1 cellular context compared by ENCODE assay signal in the genomic region with DNA sequence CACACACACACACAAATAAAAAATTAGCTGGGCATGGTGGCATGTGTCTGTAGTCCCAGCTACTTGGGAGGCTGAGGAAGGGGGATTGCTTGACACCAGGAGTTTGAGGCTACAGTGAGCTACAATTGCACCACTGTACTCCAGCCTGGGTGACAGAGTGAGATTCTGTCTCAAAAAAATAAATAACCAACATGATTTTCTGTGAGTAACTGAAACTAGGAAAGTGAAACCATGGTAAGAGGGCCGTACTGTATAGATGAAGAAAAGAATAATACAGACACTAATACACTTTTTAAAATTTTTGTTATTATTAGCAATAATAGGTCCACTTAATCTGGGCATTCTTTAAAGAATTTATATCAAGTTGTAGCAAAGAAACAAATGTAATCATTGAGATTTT.
TF ChIP-seq lines count a peak whose summit lies in the region.

No MANE protein-coding gene starts in this region.

TF ChIP-seq in GM12878, 131 proteins besides CTCF, POLR2A, EP300 and RAD21 (continued from another document):
- TF ChIP-seq, protein P1, sequence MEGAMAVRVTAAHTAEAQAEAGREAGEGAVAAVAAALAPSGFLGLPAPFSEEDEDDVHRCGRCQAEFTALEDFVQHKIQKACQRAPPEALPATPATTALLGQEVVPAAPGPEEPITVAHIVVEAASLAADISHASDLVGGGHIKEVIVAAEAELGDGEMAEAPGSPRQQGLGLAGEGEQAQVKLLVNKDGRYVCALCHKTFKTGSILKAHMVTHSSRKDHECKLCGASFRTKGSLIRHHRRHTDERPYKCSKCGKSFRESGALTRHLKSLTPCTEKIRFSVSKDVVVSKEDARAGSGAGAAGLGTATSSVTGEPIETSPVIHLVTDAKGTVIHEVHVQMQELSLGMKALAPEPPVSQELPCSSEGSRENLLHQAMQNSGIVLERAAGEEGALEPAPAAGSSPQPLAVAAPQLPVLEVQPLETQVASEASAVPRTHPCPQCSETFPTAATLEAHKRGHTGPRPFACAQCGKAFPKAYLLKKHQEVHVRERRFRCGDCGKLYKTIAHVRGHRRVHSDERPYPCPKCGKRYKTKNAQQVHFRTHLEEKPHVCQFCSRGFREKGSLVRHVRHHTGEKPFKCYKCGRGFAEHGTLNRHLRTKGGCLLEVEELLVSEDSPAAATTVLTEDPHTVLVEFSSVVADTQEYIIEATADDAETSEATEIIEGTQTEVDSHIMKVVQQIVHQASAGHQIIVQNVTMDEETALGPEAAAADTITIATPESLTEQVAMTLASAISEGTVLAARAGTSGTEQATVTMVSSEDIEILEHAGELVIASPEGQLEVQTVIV (IDR thresholded peaks at IDR 0.05; ENCODE audit: borderline replicate concordance, partially characterized antibody) = no peak
- TF ChIP-seq RFX5 (IDR thresholded peaks at IDR 0.05; ENCODE audit: low read depth, low read length) (no peak), YBX1 (IDR thresholded peaks at IDR 0.05) (no peak)
- TF ChIP-seq, protein P2, sequence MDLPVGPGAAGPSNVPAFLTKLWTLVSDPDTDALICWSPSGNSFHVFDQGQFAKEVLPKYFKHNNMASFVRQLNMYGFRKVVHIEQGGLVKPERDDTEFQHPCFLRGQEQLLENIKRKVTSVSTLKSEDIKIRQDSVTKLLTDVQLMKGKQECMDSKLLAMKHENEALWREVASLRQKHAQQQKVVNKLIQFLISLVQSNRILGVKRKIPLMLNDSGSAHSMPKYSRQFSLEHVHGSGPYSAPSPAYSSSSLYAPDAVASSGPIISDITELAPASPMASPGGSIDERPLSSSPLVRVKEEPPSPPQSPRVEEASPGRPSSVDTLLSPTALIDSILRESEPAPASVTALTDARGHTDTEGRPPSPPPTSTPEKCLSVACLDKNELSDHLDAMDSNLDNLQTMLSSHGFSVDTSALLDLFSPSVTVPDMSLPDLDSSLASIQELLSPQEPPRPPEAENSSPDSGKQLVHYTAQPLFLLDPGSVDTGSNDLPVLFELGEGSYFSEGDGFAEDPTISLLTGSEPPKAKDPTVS (IDR thresholded peaks at IDR 0.05; ENCODE audit: low read depth, low read length) = no peak
